ENCODE assay signal across 1 cellular context in the genomic region with DNA sequence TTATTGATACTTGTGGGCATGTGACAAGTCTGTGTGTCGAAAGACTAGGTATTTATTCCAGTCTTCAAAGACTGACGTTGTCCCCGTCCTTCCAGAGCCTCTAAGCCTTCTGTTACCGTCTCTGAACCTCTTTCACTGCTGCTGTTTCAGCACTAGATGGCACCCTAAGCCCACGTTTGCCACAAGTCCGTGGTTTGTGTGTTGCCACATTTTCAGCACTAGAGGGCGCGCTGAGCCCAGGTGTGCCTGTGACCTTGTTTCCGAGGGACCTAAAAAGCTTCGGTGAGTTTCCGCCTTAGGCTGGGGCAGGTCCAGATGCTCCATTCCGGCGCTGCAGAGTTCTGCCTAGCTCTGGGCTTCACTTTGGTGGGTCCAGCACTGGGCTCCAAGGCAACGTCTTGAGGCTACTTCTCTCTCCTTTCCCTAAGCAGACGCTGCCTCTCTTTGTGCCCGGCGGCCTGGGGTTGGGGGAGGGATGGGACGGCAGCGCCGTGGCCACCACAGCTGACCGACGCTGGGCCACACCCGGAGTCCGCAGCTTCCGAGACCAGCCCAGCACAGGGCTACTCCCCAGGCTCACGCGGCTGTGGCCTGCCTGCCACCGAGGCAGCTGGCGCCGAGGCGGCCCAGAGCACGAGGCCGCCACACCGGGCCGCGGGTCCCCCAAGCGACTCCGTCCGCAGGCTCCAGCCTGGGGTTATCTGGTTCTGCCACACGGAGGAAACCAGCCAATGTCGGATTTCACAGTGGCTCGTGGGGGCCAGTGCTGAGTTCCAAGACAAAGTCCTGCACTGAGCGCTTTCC.
TF ChIP-seq lines count a peak whose summit lies in the region.

No MANE protein-coding gene starts in this region.

TF ChIP-seq in HepG2, 621 proteins besides CTCF, POLR2A, EP300 and RAD21 (continued from another document and continues in another):
- TF ChIP-seq, protein P1, sequence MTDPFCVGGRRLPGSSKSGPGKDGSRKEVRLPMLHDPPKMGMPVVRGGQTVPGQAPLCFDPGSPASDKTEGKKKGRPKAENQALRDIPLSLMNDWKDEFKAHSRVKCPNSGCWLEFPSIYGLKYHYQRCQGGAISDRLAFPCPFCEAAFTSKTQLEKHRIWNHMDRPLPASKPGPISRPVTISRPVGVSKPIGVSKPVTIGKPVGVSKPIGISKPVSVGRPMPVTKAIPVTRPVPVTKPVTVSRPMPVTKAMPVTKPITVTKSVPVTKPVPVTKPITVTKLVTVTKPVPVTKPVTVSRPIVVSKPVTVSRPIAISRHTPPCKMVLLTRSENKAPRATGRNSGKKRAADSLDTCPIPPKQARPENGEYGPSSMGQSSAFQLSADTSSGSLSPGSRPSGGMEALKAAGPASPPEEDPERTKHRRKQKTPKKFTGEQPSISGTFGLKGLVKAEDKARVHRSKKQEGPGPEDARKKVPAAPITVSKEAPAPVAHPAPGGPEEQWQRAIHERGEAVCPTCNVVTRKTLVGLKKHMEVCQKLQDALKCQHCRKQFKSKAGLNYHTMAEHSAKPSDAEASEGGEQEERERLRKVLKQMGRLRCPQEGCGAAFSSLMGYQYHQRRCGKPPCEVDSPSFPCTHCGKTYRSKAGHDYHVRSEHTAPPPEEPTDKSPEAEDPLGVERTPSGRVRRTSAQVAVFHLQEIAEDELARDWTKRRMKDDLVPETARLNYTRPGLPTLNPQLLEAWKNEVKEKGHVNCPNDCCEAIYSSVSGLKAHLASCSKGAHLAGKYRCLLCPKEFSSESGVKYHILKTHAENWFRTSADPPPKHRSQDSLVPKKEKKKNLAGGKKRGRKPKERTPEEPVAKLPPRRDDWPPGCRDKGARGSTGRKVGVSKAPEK (CRISPR knock-in tag; IDR thresholded peaks at IDR 0.05; ENCODE audit: borderline replicate concordance) = peak; percentile 62; the same call in 1 of the 2 replicates
- TF ChIP-seq NFKB2 (CRISPR knock-in tag; IDR thresholded peaks at IDR 0.05; ENCODE audit: borderline replicate concordance) (0 out of 2 replicates have a peak, but pooled peaks have one; percentile 35), ZNF484 (CRISPR knock-in tag; IDR thresholded peaks at IDR 0.05; ENCODE audit: borderline replicate concordance, low read depth) (no peak), ZNF616 (CRISPR knock-in tag; IDR thresholded peaks at IDR 0.05; ENCODE audit: low read depth) (no peak), RBAK (CRISPR knock-in tag; IDR thresholded peaks at IDR 0.05) (no peak), ZNF33A (CRISPR knock-in tag; IDR thresholded peaks at IDR 0.05; ENCODE audit: borderline replicate concordance) (no peak), POGZ (CRISPR knock-in tag; IDR thresholded peaks at IDR 0.05) (peak; percentile 98), ZFP1 (CRISPR knock-in tag; IDR thresholded peaks at IDR 0.05) (no peak), SMARCC2 (IDR thresholded peaks at IDR 0.05) (no peak), ZFP36L1 (CRISPR knock-in tag; IDR thresholded peaks at IDR 0.05) (no peak; the same call in 1 of the 2 replicates), ZNF441 (CRISPR knock-in tag; IDR thresholded peaks at IDR 0.05; ENCODE audit: borderline replicate concordance) (no peak), POLR2G (IDR thresholded peaks at IDR 0.05; ENCODE audit: low read depth, low read length) (no peak), ZBTB20 (CRISPR knock-in tag; IDR thresholded peaks at IDR 0.05; ENCODE audit: borderline replicate concordance, low read depth) (no peak), TEAD3 (CRISPR knock-in tag; optimal IDR thresholded peaks at IDR 0.05; ENCODE audit: borderline replicate concordance) (peak; percentile 93), TSC22D2 (CRISPR knock-in tag; IDR thresholded peaks at IDR 0.05; ENCODE audit: borderline replicate concordance) (peak; percentile 67; the same call in 1 of the 2 replicates), CBX5 (CRISPR knock-in tag; IDR thresholded peaks at IDR 0.05; ENCODE audit: borderline replicate concordance) (peak; percentile 81; the same call in 1 of the 2 replicates), FOXA1 (IDR thresholded peaks at IDR 0.05) (no peak), FOXA1 (CRISPR knock-in tag; IDR thresholded peaks at IDR 0.05) (peak; percentile 81), ZNF160 (CRISPR knock-in tag; IDR thresholded peaks at IDR 0.05) (no peak), ZNF251 (CRISPR knock-in tag; IDR thresholded peaks at IDR 0.05) (no peak), ZNF850 (CRISPR knock-in tag; conservative IDR thresholded peaks at IDR 0.05) (no peak), THYN1 (CRISPR knock-in tag; IDR thresholded peaks at IDR 0.05; ENCODE audit: borderline replicate concordance, low read depth) (no peak), ZNF33B (CRISPR knock-in tag; IDR thresholded peaks at IDR 0.05) (no peak), ZNF83 (CRISPR knock-in tag; IDR thresholded peaks at IDR 0.05; ENCODE audit: borderline replicate concordance) (no peak), CREM (IDR thresholded peaks at IDR 0.05) (no peak), CREM (CRISPR knock-in tag; IDR thresholded peaks at IDR 0.05) (no peak), ZNF224 (CRISPR knock-in tag; IDR thresholded peaks at IDR 0.05) (0 out of 2 replicates have a peak, but pooled peaks have one; percentile 69), ATF1 (CRISPR knock-in tag; IDR thresholded peaks at IDR 0.05) (no peak), SIN3A (IDR thresholded peaks at IDR 0.05; ENCODE audit: borderline replicate concordance, low read depth, low read length) (no peak), SUZ12 (IDR thresholded peaks at IDR 0.05; ENCODE audit: low read depth, low read length) (no peak), ATF7 (IDR thresholded peaks at IDR 0.05) (no peak), ATF7 (CRISPR knock-in tag; IDR thresholded peaks at IDR 0.05) (no peak), REPIN1 (CRISPR knock-in tag; IDR thresholded peaks at IDR 0.05; ENCODE audit: borderline replicate concordance, low read depth) (peak; percentile 96), CREB1 (IDR thresholded peaks at IDR 0.05) (no peak), CREB1 (CRISPR knock-in tag; IDR thresholded peaks at IDR 0.05) (no peak), SRSF1 (optimal IDR thresholded peaks at IDR 0.05; ENCODE audit: low read depth, low read length) (no peak), ATM (IDR thresholded peaks at IDR 0.05; ENCODE audit: borderline replicate concordance) (no peak), TCF12 (IDR thresholded peaks at IDR 0.05) (no peak), TCF12 (CRISPR knock-in tag; IDR thresholded peaks at IDR 0.05) (no peak), ZNF331 (CRISPR knock-in tag; IDR thresholded peaks at IDR 0.05) (peak; percentile 47; the same call in 1 of the 2 replicates), ZMYM4 (CRISPR knock-in tag; IDR thresholded peaks at IDR 0.05) (peak; percentile 100), ZNF317 (CRISPR knock-in tag; IDR thresholded peaks at IDR 0.05) (no peak), ZSCAN22 (CRISPR knock-in tag; IDR thresholded peaks at IDR 0.05) (no peak), PHB2 (IDR thresholded peaks at IDR 0.05; ENCODE audit: partially characterized antibody) (no peak), ZNF557 (CRISPR knock-in tag; IDR thresholded peaks at IDR 0.05) (no peak)
- TF ChIP-seq, protein P2, sequence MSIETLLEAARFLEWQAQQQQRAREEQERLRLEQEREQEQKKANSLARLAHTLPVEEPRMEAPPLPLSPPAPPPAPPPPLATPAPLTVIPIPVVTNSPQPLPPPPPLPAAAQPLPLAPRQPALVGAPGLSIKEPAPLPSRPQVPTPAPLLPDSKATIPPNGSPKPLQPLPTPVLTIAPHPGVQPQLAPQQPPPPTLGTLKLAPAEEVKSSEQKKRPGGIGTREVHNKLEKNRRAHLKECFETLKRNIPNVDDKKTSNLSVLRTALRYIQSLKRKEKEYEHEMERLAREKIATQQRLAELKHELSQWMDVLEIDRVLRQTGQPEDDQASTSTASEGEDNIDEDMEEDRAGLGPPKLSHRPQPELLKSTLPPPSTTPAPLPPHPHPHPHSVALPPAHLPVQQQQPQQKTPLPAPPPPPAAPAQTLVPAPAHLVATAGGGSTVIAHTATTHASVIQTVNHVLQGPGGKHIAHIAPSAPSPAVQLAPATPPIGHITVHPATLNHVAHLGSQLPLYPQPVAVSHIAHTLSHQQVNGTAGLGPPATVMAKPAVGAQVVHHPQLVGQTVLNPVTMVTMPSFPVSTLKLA (IDR thresholded peaks at IDR 0.05) = no peak
- TF ChIP-seq, protein P3, sequence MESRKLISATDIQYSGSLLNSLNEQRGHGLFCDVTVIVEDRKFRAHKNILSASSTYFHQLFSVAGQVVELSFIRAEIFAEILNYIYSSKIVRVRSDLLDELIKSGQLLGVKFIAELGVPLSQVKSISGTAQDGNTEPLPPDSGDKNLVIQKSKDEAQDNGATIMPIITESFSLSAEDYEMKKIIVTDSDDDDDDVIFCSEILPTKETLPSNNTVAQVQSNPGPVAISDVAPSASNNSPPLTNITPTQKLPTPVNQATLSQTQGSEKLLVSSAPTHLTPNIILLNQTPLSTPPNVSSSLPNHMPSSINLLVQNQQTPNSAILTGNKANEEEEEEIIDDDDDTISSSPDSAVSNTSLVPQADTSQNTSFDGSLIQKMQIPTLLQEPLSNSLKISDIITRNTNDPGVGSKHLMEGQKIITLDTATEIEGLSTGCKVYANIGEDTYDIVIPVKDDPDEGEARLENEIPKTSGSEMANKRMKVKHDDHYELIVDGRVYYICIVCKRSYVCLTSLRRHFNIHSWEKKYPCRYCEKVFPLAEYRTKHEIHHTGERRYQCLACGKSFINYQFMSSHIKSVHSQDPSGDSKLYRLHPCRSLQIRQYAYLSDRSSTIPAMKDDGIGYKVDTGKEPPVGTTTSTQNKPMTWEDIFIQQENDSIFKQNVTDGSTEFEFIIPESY (CRISPR knock-in tag; IDR thresholded peaks at IDR 0.05) = peak; percentile 57
- TF ChIP-seq, protein P4, sequence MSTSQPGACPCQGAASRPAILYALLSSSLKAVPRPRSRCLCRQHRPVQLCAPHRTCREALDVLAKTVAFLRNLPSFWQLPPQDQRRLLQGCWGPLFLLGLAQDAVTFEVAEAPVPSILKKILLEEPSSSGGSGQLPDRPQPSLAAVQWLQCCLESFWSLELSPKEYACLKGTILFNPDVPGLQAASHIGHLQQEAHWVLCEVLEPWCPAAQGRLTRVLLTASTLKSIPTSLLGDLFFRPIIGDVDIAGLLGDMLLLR (CRISPR knock-in tag; IDR thresholded peaks at IDR 0.05) = peak; percentile 58; the same call in 1 of the 2 replicates
- TF ChIP-seq, protein P5, sequence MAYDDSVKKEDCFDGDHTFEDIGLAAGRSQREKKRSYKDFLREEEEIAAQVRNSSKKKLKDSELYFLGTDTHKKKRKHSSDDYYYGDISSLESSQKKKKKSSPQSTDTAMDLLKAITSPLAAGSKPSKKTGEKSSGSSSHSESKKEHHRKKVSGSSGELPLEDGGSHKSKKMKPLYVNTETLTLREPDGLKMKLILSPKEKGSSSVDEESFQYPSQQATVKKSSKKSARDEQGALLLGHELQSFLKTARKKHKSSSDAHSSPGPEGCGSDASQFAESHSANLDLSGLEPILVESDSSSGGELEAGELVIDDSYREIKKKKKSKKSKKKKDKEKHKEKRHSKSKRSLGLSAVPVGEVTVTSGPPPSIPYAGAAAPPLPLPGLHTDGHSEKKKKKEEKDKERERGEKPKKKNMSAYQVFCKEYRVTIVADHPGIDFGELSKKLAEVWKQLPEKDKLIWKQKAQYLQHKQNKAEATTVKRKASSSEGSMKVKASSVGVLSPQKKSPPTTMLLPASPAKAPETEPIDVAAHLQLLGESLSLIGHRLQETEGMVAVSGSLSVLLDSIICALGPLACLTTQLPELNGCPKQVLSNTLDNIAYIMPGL (CRISPR knock-in tag; IDR thresholded peaks at IDR 0.05; ENCODE audit: borderline replicate concordance in 1 of 2, low read depth in 1 of 2) = peak; percentile 57 to 63; a peak in 2 of 4 replicates
- TF ChIP-seq, protein P6, sequence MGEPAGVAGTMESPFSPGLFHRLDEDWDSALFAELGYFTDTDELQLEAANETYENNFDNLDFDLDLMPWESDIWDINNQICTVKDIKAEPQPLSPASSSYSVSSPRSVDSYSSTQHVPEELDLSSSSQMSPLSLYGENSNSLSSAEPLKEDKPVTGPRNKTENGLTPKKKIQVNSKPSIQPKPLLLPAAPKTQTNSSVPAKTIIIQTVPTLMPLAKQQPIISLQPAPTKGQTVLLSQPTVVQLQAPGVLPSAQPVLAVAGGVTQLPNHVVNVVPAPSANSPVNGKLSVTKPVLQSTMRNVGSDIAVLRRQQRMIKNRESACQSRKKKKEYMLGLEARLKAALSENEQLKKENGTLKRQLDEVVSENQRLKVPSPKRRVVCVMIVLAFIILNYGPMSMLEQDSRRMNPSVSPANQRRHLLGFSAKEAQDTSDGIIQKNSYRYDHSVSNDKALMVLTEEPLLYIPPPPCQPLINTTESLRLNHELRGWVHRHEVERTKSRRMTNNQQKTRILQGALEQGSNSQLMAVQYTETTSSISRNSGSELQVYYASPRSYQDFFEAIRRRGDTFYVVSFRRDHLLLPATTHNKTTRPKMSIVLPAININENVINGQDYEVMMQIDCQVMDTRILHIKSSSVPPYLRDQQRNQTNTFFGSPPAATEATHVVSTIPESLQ (CRISPR knock-in tag; conservative IDR thresholded peaks at IDR 0.05) = no peak; the same call in 1 of the 2 replicates
- TF ChIP-seq, protein P7, sequence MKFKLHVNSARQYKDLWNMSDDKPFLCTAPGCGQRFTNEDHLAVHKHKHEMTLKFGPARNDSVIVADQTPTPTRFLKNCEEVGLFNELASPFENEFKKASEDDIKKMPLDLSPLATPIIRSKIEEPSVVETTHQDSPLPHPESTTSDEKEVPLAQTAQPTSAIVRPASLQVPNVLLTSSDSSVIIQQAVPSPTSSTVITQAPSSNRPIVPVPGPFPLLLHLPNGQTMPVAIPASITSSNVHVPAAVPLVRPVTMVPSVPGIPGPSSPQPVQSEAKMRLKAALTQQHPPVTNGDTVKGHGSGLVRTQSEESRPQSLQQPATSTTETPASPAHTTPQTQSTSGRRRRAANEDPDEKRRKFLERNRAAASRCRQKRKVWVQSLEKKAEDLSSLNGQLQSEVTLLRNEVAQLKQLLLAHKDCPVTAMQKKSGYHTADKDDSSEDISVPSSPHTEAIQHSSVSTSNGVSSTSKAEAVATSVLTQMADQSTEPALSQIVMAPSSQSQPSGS (CRISPR knock-in tag; IDR thresholded peaks at IDR 0.05) = peak; percentile 48; the same call in 1 of the 2 replicates
- TF ChIP-seq, protein P8, sequence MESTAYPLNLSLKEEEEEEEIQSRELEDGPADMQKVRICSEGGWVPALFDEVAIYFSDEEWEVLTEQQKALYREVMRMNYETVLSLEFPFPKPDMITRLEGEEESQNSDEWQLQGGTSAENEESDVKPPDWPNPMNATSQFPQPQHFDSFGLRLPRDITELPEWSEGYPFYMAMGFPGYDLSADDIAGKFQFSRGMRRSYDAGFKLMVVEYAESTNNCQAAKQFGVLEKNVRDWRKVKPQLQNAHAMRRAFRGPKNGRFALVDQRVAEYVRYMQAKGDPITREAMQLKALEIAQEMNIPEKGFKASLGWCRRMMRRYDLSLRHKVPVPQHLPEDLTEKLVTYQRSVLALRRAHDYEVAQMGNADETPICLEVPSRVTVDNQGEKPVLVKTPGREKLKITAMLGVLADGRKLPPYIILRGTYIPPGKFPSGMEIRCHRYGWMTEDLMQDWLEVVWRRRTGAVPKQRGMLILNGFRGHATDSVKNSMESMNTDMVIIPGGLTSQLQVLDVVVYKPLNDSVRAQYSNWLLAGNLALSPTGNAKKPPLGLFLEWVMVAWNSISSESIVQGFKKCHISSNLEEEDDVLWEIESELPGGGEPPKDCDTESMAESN (CRISPR knock-in tag; conservative IDR thresholded peaks at IDR 0.05) = peak; percentile 44; the same call in 1 of the 2 replicates
- TF ChIP-seq, protein P9, sequence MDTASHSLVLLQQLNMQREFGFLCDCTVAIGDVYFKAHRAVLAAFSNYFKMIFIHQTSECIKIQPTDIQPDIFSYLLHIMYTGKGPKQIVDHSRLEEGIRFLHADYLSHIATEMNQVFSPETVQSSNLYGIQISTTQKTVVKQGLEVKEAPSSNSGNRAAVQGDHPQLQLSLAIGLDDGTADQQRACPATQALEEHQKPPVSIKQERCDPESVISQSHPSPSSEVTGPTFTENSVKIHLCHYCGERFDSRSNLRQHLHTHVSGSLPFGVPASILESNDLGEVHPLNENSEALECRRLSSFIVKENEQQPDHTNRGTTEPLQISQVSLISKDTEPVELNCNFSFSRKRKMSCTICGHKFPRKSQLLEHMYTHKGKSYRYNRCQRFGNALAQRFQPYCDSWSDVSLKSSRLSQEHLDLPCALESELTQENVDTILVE (CRISPR knock-in tag; IDR thresholded peaks at IDR 0.05) = peak; percentile 75; the same call in 1 of the 2 replicates
